ENCODE assay signal across 13 cellular contexts in genomic region chr16:51159296-51159695, GRCh38. TPM values are rescaled to one million over a fixed set of nuclear protein-coding genes. Genes with fewer than 3 reads are reported as not detected.
A peak's percentile ranks its signal among the peaks of the same experiment; 100 is the strongest.
DNase-seq lines count a peak whose midpoint lies in the region; ATAC-seq and TF ChIP-seq lines count a peak whose summit lies in the region.
"Had no signal": no experiment of that assay in that cellular context is flagged by ENCODE, and none has a peak within 500 bp of the region (broad histone marks: within the 10 kb centered on the region; RNA-seq: fewer than 3 reads in every experiment).

No MANE protein-coding gene starts in this region.

- CTCF ChIA-PET in MCF 10A (lab: Yijun Ruan, JAX) (interaction anchor here (0.7 kb wide), 1 partner anchor 167 kb away, joined by 3 read pairs; no protein-coding TSS in a partner anchor), mammary epithelial cell (lab: Charles Lee; ENCODE audit: low non-redundant PET) (no interaction called here), RWPE1 (lab: Yijun Ruan, JAX) (no interaction called here)
- CTCF ChIA-PET in activated CD4-positive, alpha-beta T cell treated with anti-CD3 and anti-CD28 coated beads for 36 hours (lab: Charles Lee) = no interaction called here

- H3K4me3 ChIP-seq in mammary epithelial cell (replicated peaks in 1 of 3; ENCODE audit: insufficient read depth in 1 of 3, low read depth in 2 of 3, low read length in 3 of 3) (no peak overlapping the region), mucosa of descending colon (no peak overlapping the region)
- H3K4me3 ChIP-seq: BLaER1 treated with 17β-estradiol and CSF1 and Interleukin-3, amounts not matched to agents 10 nM and 100 nM; GM23338 had no signal

- no peaks in the 10 kb centered on the region for H4K20me1 ChIP-seq in mammary epithelial cell (ENCODE audit: insufficient read depth, low read length)

- in situ Hi-C loops in mammary epithelial cell (cut with MboI; ENCODE audit: low sequenced_read_pairs in 2 of 2) = no loop called here

- H3K79me2 ChIP-seq in mammary epithelial cell (ENCODE audit: insufficient read depth, low read length) = no peaks in the 10 kb centered on the region

- POLR2A ChIA-PET in MCF 10A (lab: Yijun Ruan, JAX) (interaction anchor here (0.6 kb wide), 1 partner anchor 385 kb away, joined by 3 read pairs; no protein-coding TSS in a partner anchor), RWPE1 (lab: Yijun Ruan, JAX; ENCODE audit: low non-redundant PET) (no interaction called here)
- POLR2A ChIA-PET in activated CD4-positive, alpha-beta T cell treated with anti-CD3 and anti-CD28 coated beads for 36 hours (lab: Charles Lee) = no interaction called here

- H3K4me1 Mint-ChIP-seq in MCF 10A (ENCODE audit: insufficient read depth, unreplicated experiment) (peaks cover 22% of the 10 kb centered on the region), brain (peaks cover 54% of the 10 kb centered on the region), nephron progenitor cell (peaks cover 88% of the 10 kb centered on the region)
- peaks cover 3% of the 10 kb centered on the region for H3K4me1 Mint-ChIP-seq in activated CD4-positive, alpha-beta T cell treated with anti-CD3 and anti-CD28 coated beads for 36 hours

- dilution Hi-C loops in mammary epithelial cell (cut with HindIII; ENCODE audit: low sequenced_read_pairs) = no loop called here

- intact Hi-C loops in MCF 10A (cut with micrococcal nuclease) (no loop called here), mammary epithelial cell (cut with micrococcal nuclease) (no loop called here), mucosa of descending colon (cut with DNase I, micrococcal nuclease) (no loop called here)
- intact Hi-C loops in activated CD4-positive, alpha-beta T cell treated with anti-CD3 and anti-CD28 coated beads for 36 hours (cut with DNase I, micrococcal nuclease) = no loop called here

- BruUV-seq in MCF 10A (replicated peaks; lab: Mats Ljungman, UMichigan) = no TSS peak
- BruUV-seq in mammary epithelial cell (replicated peaks; lab: Mats Ljungman, UMichigan) = no TSS peak

- H3K4me3 Mint-ChIP-seq in MCF 10A (ENCODE audit: unreplicated experiment) (no peak overlapping the region), brain (peak overlapping the region in 1 of 5 experiments; percentile 25), nephron progenitor cell (no peak overlapping the region)
- H3K4me3 Mint-ChIP-seq in activated CD4-positive, alpha-beta T cell treated with anti-CD3 and anti-CD28 coated beads for 36 hours = no peak overlapping the region
- H3K4me3 Mint-ChIP-seq: CD4-positive, CD25-positive, alpha-beta regulatory T cell; GM23338 had no signal

- no peak overlapping the region for H3K27ac ChIP-seq in mammary epithelial cell (ENCODE audit: insufficient read depth, low read depth, low read length)
- H3K27ac ChIP-seq in RWPE1 = no peak overlapping the region
- H3K27ac ChIP-seq: BLaER1 treated with 17β-estradiol and CSF1 and Interleukin-3, amounts not matched to agents 10 nM and 100 nM had no signal

- no peak overlapping the region for H3K4me2 ChIP-seq in mammary epithelial cell (ENCODE audit: insufficient read depth, low read depth, low read length)
- H3K4me2 ChIP-seq: BLaER1 treated with 17β-estradiol and CSF1 and Interleukin-3, amounts not matched to agents 10 nM and 100 nM; GM23338 had no signal

- no peaks in the 10 kb centered on the region for H3K36me3 ChIP-seq in mammary epithelial cell (ENCODE audit: insufficient read depth, low read length)
- no peaks in the 10 kb centered on the region for H3K36me3 ChIP-seq in mucosa of descending colon (ENCODE audit: low read depth)
- H3K36me3 ChIP-seq: BLaER1 treated with 17β-estradiol and CSF1 and Interleukin-3, amounts not matched to agents 10 nM and 100 nM had no signal

- H2AFZ ChIP-seq in mammary epithelial cell (ENCODE audit: low read depth, low read length) = no peak overlapping the region
- H2AFZ ChIP-seq: GM23338 had no signal

- H3K9ac ChIP-seq in mammary epithelial cell (ENCODE audit: insufficient read depth, low read length) = no peak overlapping the region
- H3K9ac ChIP-seq: BLaER1 treated with 17β-estradiol and CSF1 and Interleukin-3, amounts not matched to agents 10 nM and 100 nM had no signal

- WGBS in mammary epithelial cell (ENCODE audit: low coverage, missing lambda C conversion rate) = 72% methylated on average over 3 of the region's 3 CpGs

- TF ChIP-seq CTCF in MCF 10A (IDR thresholded peaks at IDR 0.05; ENCODE audit: unreplicated experiment) = no peak
- TF ChIP-seq CTCF in mammary epithelial cell (conservative IDR thresholded peaks at IDR 0.05 in 1 of 2, IDR thresholded peaks at IDR 0.05 in 1 of 2; ENCODE audit: extremely low read depth in 1 of 2, insufficient read depth in 1 of 2, low read depth in 1 of 2, low read length in 2 of 2) = no peak
- TF ChIP-seq CTCF in brain (conservative IDR thresholded peaks at IDR 0.05) = no peak
- TF ChIP-seq CTCF in nephron progenitor cell (IDR thresholded peaks at IDR 0.05) = no peak
- TF ChIP-seq CTCF in RWPE1 (conservative IDR thresholded peaks at IDR 0.05; ENCODE audit: low read depth) = no peak
- no peak for TF ChIP-seq CTCF in mucosa of descending colon (IDR thresholded peaks at IDR 0.05)

- DNase-seq in MCF 10A (ENCODE audit: unreplicated experiment) = peak; percentile 32
- DNase-seq in mammary epithelial cell = no peak
- no peak for DNase-seq in nephron progenitor cell
- DNase-seq in RWPE1 (ENCODE audit: low spot score) = no peak
- no peak for DNase-seq in activated CD4-positive, alpha-beta T cell treated with anti-CD3 and anti-CD28 coated beads for 36 hours
- DNase-seq in mucosa of descending colon = no peak
- DNase-seq: ACHN; CD4-positive, CD25-positive, alpha-beta regulatory T cell; DMS79; EL had no signal

- H3K27ac Mint-ChIP-seq in MCF 10A (ENCODE audit: low read depth, unreplicated experiment) (no peak overlapping the region), brain (peak overlapping the region in 4 of 5 experiments; percentile 31 to 85 (median 58)), nephron progenitor cell (peak overlapping the region; percentile 20)
- H3K27ac Mint-ChIP-seq in activated CD4-positive, alpha-beta T cell treated with anti-CD3 and anti-CD28 coated beads for 36 hours = no peak overlapping the region
- H3K27ac Mint-ChIP-seq: CD4-positive, CD25-positive, alpha-beta regulatory T cell; GM23338 had no signal

- H3K4me1 ChIP-seq in mammary epithelial cell (ENCODE audit: insufficient read depth, low read length) (peaks cover 11% of the 10 kb centered on the region), mucosa of descending colon (ENCODE audit: low read depth) (no peaks in the 10 kb centered on the region)

- no peak for ATAC-seq in activated CD4-positive, alpha-beta T cell treated with anti-CD3 and anti-CD28 coated beads for 36 hours
- ATAC-seq in mucosa of descending colon = no peak
- ATAC-seq: GM23338 had no signal

- H3K9me3 Mint-ChIP-seq in MCF 10A (ENCODE audit: unreplicated experiment) (no peaks in the 10 kb centered on the region), brain (peaks cover 0 to 3% (median 3%) of the 10 kb centered on the region in 5 experiments), nephron progenitor cell (peaks cover 3% of the 10 kb centered on the region)
- H3K9me3 Mint-ChIP-seq in activated CD4-positive, alpha-beta T cell treated with anti-CD3 and anti-CD28 coated beads for 36 hours (ENCODE audit: low read depth) = no peaks in the 10 kb centered on the region

- H3K27me3 ChIP-seq in mammary epithelial cell (ENCODE audit: insufficient read depth, low read length) = peaks cover 17% of the 10 kb centered on the region

- H3K9me3 ChIP-seq in mammary epithelial cell (replicated peaks; ENCODE audit: insufficient read depth, low read length) = no peaks in the 10 kb centered on the region
- H3K9me3 ChIP-seq in mucosa of descending colon = no peaks in the 10 kb centered on the region

- no peaks in the 10 kb centered on the region for H3K36me3 Mint-ChIP-seq in MCF 10A (ENCODE audit: insufficient read depth, unreplicated experiment)
- H3K36me3 Mint-ChIP-seq in brain = no peaks in the 10 kb centered on the region
- H3K36me3 Mint-ChIP-seq in nephron progenitor cell (ENCODE audit: low read depth) = peaks cover 6% of the 10 kb centered on the region
- H3K36me3 Mint-ChIP-seq in activated CD4-positive, alpha-beta T cell treated with anti-CD3 and anti-CD28 coated beads for 36 hours (ENCODE audit: low read depth) = no peaks in the 10 kb centered on the region

- H3K27me3 Mint-ChIP-seq in MCF 10A (ENCODE audit: insufficient read depth, unreplicated experiment) = no peaks in the 10 kb centered on the region
- H3K27me3 Mint-ChIP-seq in brain = peaks cover 27% of the 10 kb centered on the region
- no peaks in the 10 kb centered on the region for H3K27me3 Mint-ChIP-seq in nephron progenitor cell (ENCODE audit: low read depth, poor library complexity)
- H3K27me3 Mint-ChIP-seq in activated CD4-positive, alpha-beta T cell treated with anti-CD3 and anti-CD28 coated beads for 36 hours = peaks cover 45% of the 10 kb centered on the region

RNA-seq across cellular contexts. Expression of gene SALL1, which starts 8.2 kb away (rescaled TPM):
- total RNA-seq in MCF 10A (2022) (not detected in 2 replicates), mammary epithelial cell (1 to 10 TPM in 1 of 2 donors, not detected in 1; 1.3 TPM), mucosa of descending colon (1 to 10 TPM; 1.5 to 2.6 (median 1.7) TPM)
- polyA plus RNA-seq in mammary epithelial cell (0.56 TPM), brain (ENCODE audit: insufficient read depth, low read depth, low replicate concordance) (21.6 TPM)
- polyA minus RNA-seq in mammary epithelial cell = 6.7 TPM
- not detected for total RNA-seq in activated CD4-positive, alpha-beta T cell treated with anti-CD3 and anti-CD28 coated beads for 36 hours
- total RNA-seq: CD4-positive, CD25-positive, alpha-beta regulatory T cell had no signal
- polyA plus RNA-seq: CD4-positive, CD25-positive, alpha-beta regulatory T cell had no signal

Comparison
In these comparisons a context has a peak if more than half of its experiments do, and no peak if none do; other contexts are left out.
1. H3K27ac Mint-ChIP-seq: peak in brain (4 of 5) and nephron progenitor cell (single experiment); none in MCF 10A (single experiment) and activated CD4-positive, alpha-beta T cell treated with anti-CD3 and anti-CD28 coated beads for 36 hours (single experiment).